Comparison of ENCODE assay signal across 10 cellular contexts in genomic region chr1:119911775-119912174, GRCh38. TPM values are rescaled to one million over a fixed set of nuclear protein-coding genes. Genes with fewer than 3 reads are reported as not detected.
"Had no signal": no experiment of that assay in that cellular context is flagged by ENCODE, and none has a peak within 500 bp of the region (broad histone marks: within the 10 kb centered on the region; RNA-seq: fewer than 3 reads in every experiment).

No MANE protein-coding gene starts in this region.

- H3K4me3 ChIP-seq: GM23248 had no signal

- FAIRE-seq: H54, HTR-8/SVneo had no signal

- H3K27ac ChIP-seq: GM23248, KMS-11 had no signal

- DNase-seq: GM23248, GOT3, H9, HCEC 1CT, Karpas-422, KBM-7 had no signal

- H3K9ac ChIP-seq: GM23248, KMS-11 had no signal

- H3K4me2 ChIP-seq: KMS-11 had no signal

- H2AFZ ChIP-seq: GM23248 had no signal

RNA-seq across cellular contexts. Expression of gene ADAM30, which starts 15.5 kb away (rescaled TPM):
- total RNA-seq: GM23248, H9, HT-29 had no signal
- polyA plus RNA-seq: GM23248 had no signal
